ENCODE assay signal across 8 cellular contexts in the genomic region with DNA sequence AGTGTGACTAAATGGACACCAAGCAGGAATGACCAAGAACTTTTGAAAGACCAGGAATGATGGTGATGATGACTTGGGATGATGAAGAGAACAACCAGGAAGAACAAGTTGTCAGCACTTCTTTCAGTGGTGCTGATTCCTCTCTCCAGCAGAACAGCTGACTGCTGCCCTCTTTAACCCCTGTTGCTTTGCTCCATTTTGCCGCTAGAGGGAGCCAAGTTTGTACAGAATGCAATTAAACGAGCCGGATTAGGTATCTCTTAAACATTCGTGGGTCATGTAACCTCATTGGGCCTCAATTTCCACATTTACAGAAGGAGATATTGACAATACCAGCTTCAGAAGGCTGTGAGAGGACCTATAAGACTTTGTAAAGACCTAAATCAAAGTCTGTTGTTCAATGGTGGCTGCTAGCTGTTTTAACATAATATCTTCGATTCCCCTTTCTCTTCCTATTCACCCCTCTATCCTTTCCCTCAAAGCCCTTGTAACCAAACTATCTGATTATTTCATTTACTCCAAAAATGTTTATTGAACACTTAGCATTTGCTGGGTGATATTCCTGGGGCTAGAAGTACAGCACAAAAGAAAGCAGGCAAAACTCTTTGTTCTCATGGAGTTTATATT. TPM values are rescaled to one million over a fixed set of nuclear protein-coding genes. Genes with fewer than 3 reads are reported as not detected.
DNase-seq lines count a peak whose midpoint lies in the region; ATAC-seq and TF ChIP-seq lines count a peak whose summit lies in the region.

No MANE protein-coding gene starts in this region.

- POLR2A ChIA-PET in activated CD8-positive, alpha-beta T cell treated with anti-CD3 and anti-CD28 coated beads for 36 hours (lab: Charles Lee) = no interaction called here

- no peak overlapping the region for H3K27ac Mint-ChIP-seq in activated CD8-positive, alpha-beta T cell treated with anti-CD3 and anti-CD28 coated beads for 36 hours
- H3K27ac Mint-ChIP-seq in naive B cell = no peak overlapping the region

- no peaks in the 10 kb centered on the region for H3K36me3 Mint-ChIP-seq in activated CD8-positive, alpha-beta T cell treated with anti-CD3 and anti-CD28 coated beads for 36 hours (ENCODE audit: low read depth)
- no peaks in the 10 kb centered on the region for H3K36me3 Mint-ChIP-seq in naive B cell

- no peak overlapping the region for H3K4me3 Mint-ChIP-seq in activated CD8-positive, alpha-beta T cell treated with anti-CD3 and anti-CD28 coated beads for 36 hours
- H3K4me3 Mint-ChIP-seq in naive B cell = no peak overlapping the region

- ATAC-seq in GM18867 (IDR thresholded peaks at IDR 0.05; ENCODE audit: unreplicated experiment) = peak; percentile 92
- peak; percentile 69 for ATAC-seq in HG03139 (IDR thresholded peaks at IDR 0.05; ENCODE audit: unreplicated experiment)
- peak; percentile 69 for ATAC-seq in activated CD8-positive, alpha-beta T cell treated with anti-CD3 and anti-CD28 coated beads for 36 hours
- no peak for ATAC-seq in naive B cell (ENCODE audit: low read depth in 2 of 2)
- ATAC-seq in stimulated activated naive CD8-positive, alpha-beta T cell treated with anti-CD3 and anti-CD28 coated beads, Interleukin-15, Interleukin-2, amounts not matched to agents 100 U/mL and 50 U/mL, for 24 hours = peak; percentile 52

- DNase-seq in AG20443 (ENCODE audit: low spot score) (peak; percentile 72), NCI-H69 (lab: John Stamatoyannopoulos, UW) (peak; percentile 44), epidermal melanocyte (ENCODE audit: insufficient read length, low spot score) (peak; percentile 29), naive B cell (peak; percentile 31)
- DNase-seq in activated CD8-positive, alpha-beta T cell treated with anti-CD3 and anti-CD28 coated beads for 36 hours = peak; percentile 82
- DNase-seq in stimulated activated naive CD8-positive, alpha-beta T cell treated with anti-CD3 and anti-CD28 coated beads, Interleukin-15, Interleukin-2, amounts not matched to agents 100 U/mL and 50 U/mL, for 24 hours = peak; percentile 77

- no peaks in the 10 kb centered on the region for H3K9me3 Mint-ChIP-seq in activated CD8-positive, alpha-beta T cell treated with anti-CD3 and anti-CD28 coated beads for 36 hours
- peaks cover 0 to 11% (median 0%) of the 10 kb centered on the region in 7 donors for H3K9me3 Mint-ChIP-seq in naive B cell

- intact Hi-C loops in activated CD8-positive, alpha-beta T cell treated with anti-CD3 and anti-CD28 coated beads for 36 hours (cut with micrococcal nuclease) = no loop called here

- peak; percentile 84 for TF ChIP-seq CTCF in activated CD8-positive, alpha-beta T cell treated with anti-CD3 and anti-CD28 coated beads for 36 hours (IDR thresholded peaks at IDR 0.05)

- CTCF ChIA-PET in activated CD8-positive, alpha-beta T cell treated with anti-CD3 and anti-CD28 coated beads for 36 hours (lab: Charles Lee) = interaction anchor here (0.6 to 2.1 kb wide), 11 partner anchors 9 to 1688 kb away, joined by 3 to 8 read pairs (median 3); no protein-coding TSS in a partner anchor

- H3K4me1 Mint-ChIP-seq in activated CD8-positive, alpha-beta T cell treated with anti-CD3 and anti-CD28 coated beads for 36 hours (ENCODE audit: low read depth) = no peaks in the 10 kb centered on the region
- H3K4me1 Mint-ChIP-seq in naive B cell = peaks cover 0 to 6% (median 0%) of the 10 kb centered on the region in 3 donors

- H3K27me3 Mint-ChIP-seq in activated CD8-positive, alpha-beta T cell treated with anti-CD3 and anti-CD28 coated beads for 36 hours = peaks cover 1% of the 10 kb centered on the region
- H3K27me3 Mint-ChIP-seq in naive B cell = peaks cover 27 to 40% (median 31%) of the 10 kb centered on the region in 3 donors

RNA-seq across cellular contexts. Expression of a gene that starts 1.9 kb away (rescaled TPM):
- not detected for total RNA-seq in activated CD8-positive, alpha-beta T cell treated with anti-CD3 and anti-CD28 coated beads for 36 hours
- not detected for polyA plus RNA-seq in naive B cell (ENCODE audit: low read depth in 6 of 6)

RNA-seq across cellular contexts. Expression of a gene that starts 16.8 kb away (rescaled TPM):
- total RNA-seq in activated CD8-positive, alpha-beta T cell treated with anti-CD3 and anti-CD28 coated beads for 36 hours = not detected
- not detected for polyA plus RNA-seq in naive B cell (ENCODE audit: low read depth in 6 of 6)

RNA-seq across cellular contexts. Expression of a gene that starts 44.2 kb away (rescaled TPM):
- total RNA-seq in activated CD8-positive, alpha-beta T cell treated with anti-CD3 and anti-CD28 coated beads for 36 hours = not detected
- polyA plus RNA-seq in naive B cell (ENCODE audit: low read depth in 6 of 6) = not detected

RNA-seq across cellular contexts. Expression of a gene that starts 58.4 kb away (rescaled TPM):
- not detected for total RNA-seq in activated CD8-positive, alpha-beta T cell treated with anti-CD3 and anti-CD28 coated beads for 36 hours
- polyA plus RNA-seq in naive B cell (ENCODE audit: low read depth in 6 of 6) = not detected

Comparison
In these comparisons a context has a peak if more than half of its experiments do, and no peak if none do; other contexts are left out.
1. DNase-seq: peak in every context shown above with its lines; median percentile 82 in activated CD8-positive, alpha-beta T cell treated with anti-CD3 and anti-CD28 coated beads for 36 hours; 77 in stimulated activated naive CD8-positive, alpha-beta T cell treated with anti-CD3 and anti-CD28 coated beads, Interleukin-15, Interleukin-2, amounts not matched to agents 100 U/mL and 50 U/mL, for 24 hours; 72 in AG20443; 44 in NCI-H69; 31 in naive B cell; 29 in epidermal melanocyte.
2. ATAC-seq: peak in GM18867 (single experiment), HG03139 (single experiment), activated CD8-positive, alpha-beta T cell treated with anti-CD3 and anti-CD28 coated beads for 36 hours (single experiment) and stimulated activated naive CD8-positive, alpha-beta T cell treated with anti-CD3 and anti-CD28 coated beads, Interleukin-15, Interleukin-2, amounts not matched to agents 100 U/mL and 50 U/mL, for 24 hours (single experiment); none in naive B cell (0 of 2).